Comparison of ENCODE assay signal across 21 cellular contexts in genomic region chr10:103879831-103880230, GRCh38. TPM values are rescaled to one million over a fixed set of nuclear protein-coding genes. Genes with fewer than 3 reads are reported as not detected.
DNase-seq lines count a peak whose midpoint lies in the region; ATAC-seq and TF ChIP-seq lines count a peak whose summit lies in the region.
"Had no signal": no experiment of that assay in that cellular context is flagged by ENCODE, and none has a peak within 500 bp of the region (broad histone marks: within the 10 kb centered on the region; RNA-seq: fewer than 3 reads in every experiment).

No MANE protein-coding gene starts in this region.

- H3K4me1 ChIP-seq in esophagus (ENCODE audit: control insufficient read depth in 2 of 2, insufficient read depth in 2 of 2, low read length in 1 of 2) = peaks cover 0 to 20% of the 10 kb centered on the region in 2 donors
- H3K4me1 ChIP-seq in psoas muscle = no peaks in the 10 kb centered on the region

- H3K36me3 Mint-ChIP-seq in stimulated activated naive CD8-positive, alpha-beta T cell treated with anti-CD3 and anti-CD28 coated beads, Interleukin-15, Interleukin-2, amounts not matched to agents 100 ng/mL and 50 ng/mL, for 24 hours (ENCODE audit: low read depth) = peaks cover 45% of the 10 kb centered on the region
- peaks cover 5% of the 10 kb centered on the region for H3K36me3 Mint-ChIP-seq in glutamatergic neuron (ENCODE audit: unreplicated experiment)
- peaks cover 19% of the 10 kb centered on the region for H3K36me3 Mint-ChIP-seq in natural killer cell

- peaks cover 7% of the 10 kb centered on the region for H3K4me1 Mint-ChIP-seq in stimulated activated naive CD8-positive, alpha-beta T cell treated with anti-CD3 and anti-CD28 coated beads, Interleukin-15, Interleukin-2, amounts not matched to agents 100 ng/mL and 50 ng/mL, for 24 hours (ENCODE audit: low read depth)
- no peaks in the 10 kb centered on the region for H3K4me1 Mint-ChIP-seq in stimulated activated naive CD8-positive, alpha-beta T cell treated with anti-CD3 and anti-CD28 coated beads, Interleukin-15, amount 100 ng/mL, for 72 hours
- H3K4me1 Mint-ChIP-seq in glutamatergic neuron (ENCODE audit: low read depth, unreplicated experiment) (peaks cover 4% of the 10 kb centered on the region), natural killer cell (peaks cover 5 to 6% of the 10 kb centered on the region in 2 donors)

- intact Hi-C loops in psoas muscle (cut with DNase I) = loop anchor here (10.0 kb wide), 2 partner anchors 245 to 285 kb away; partner anchors contain the start of gene SFR1 (in 1 of the 2)
- intact Hi-C loops in left colon (cut with DNase I, micrococcal nuclease) = loop anchor here in 1 of 2 donors (10.0 kb wide), 1 partner anchor 325 kb away; no protein-coding TSS in a partner anchor
- intact Hi-C loops in natural killer cell (cut with micrococcal nuclease) = no loop called here

- 87 to 88% methylated on average over 7 of the region's 7 CpGs for WGBS in esophagus, 2 donors
- 95 to 96% (median 96%) methylated on average over 7 of the region's 7 CpGs for WGBS in psoas muscle, 3 donors

- ATAC-seq in stimulated activated naive CD8-positive, alpha-beta T cell treated with anti-CD3 and anti-CD28 coated beads, Interleukin-15, amount 100 ng/mL, for 72 hours = no peak
- ATAC-seq in psoas muscle (no peak), left colon (no peak), natural killer cell (no peak)
- ATAC-seq: HCT116 had no signal

- no peaks in the 10 kb centered on the region for H3K9me3 Mint-ChIP-seq in stimulated activated naive CD8-positive, alpha-beta T cell treated with anti-CD3 and anti-CD28 coated beads, Interleukin-15, Interleukin-2, amounts not matched to agents 100 ng/mL and 50 ng/mL, for 24 hours
- H3K9me3 Mint-ChIP-seq in stimulated activated naive CD8-positive, alpha-beta T cell treated with anti-CD3 and anti-CD28 coated beads, Interleukin-15, amount 100 ng/mL, for 72 hours = no peaks in the 10 kb centered on the region
- no peaks in the 10 kb centered on the region for H3K9me3 Mint-ChIP-seq in glutamatergic neuron (ENCODE audit: unreplicated experiment)
- no peaks in the 10 kb centered on the region for H3K9me3 Mint-ChIP-seq in natural killer cell

- no peaks in the 10 kb centered on the region for H3K27me3 ChIP-seq in esophagus (ENCODE audit: control insufficient read depth in 1 of 2, insufficient read depth in 2 of 2, low read length in 2 of 2)
- H3K27me3 ChIP-seq in psoas muscle (ENCODE audit: insufficient read depth in 3 of 3, low read length in 2 of 3) = no peaks in the 10 kb centered on the region
- H3K27me3 ChIP-seq: BE2C had no signal

- H3K27ac ChIP-seq in esophagus (ENCODE audit: low read depth in 2 of 2, low read length in 1 of 2) = peak overlapping the region; percentile 66 to 72
- H3K27ac ChIP-seq in psoas muscle = peak overlapping the region; percentile 75
- H3K27ac ChIP-seq: KMS-11 had no signal

- no peak for DNase-seq in stimulated activated naive CD8-positive, alpha-beta T cell treated with anti-CD3 and anti-CD28 coated beads, Interleukin-15, amount 100 ng/mL, for 72 hours
- no peak for DNase-seq in psoas muscle
- no peak for DNase-seq in left colon
- DNase-seq in glutamatergic neuron = no peak
- DNase-seq in natural killer cell = no peak
- DNase-seq: BE2C, EL, GF-D8, GOT3, MV-4-11, NCI-H1105 treated with DMSO at 0.1 percent for 48 hours, NCI-H2029 treated with DMSO at 0.1 percent for 48 hours, NCI-H345, NCI-H524, NCI-H82, OCI-M1, Right ventricle myocardium superior had no signal

- H3K27me3 Mint-ChIP-seq in stimulated activated naive CD8-positive, alpha-beta T cell treated with anti-CD3 and anti-CD28 coated beads, Interleukin-15, Interleukin-2, amounts not matched to agents 100 ng/mL and 50 ng/mL, for 24 hours = no peaks in the 10 kb centered on the region
- no peaks in the 10 kb centered on the region for H3K27me3 Mint-ChIP-seq in stimulated activated naive CD8-positive, alpha-beta T cell treated with anti-CD3 and anti-CD28 coated beads, Interleukin-15, amount 100 ng/mL, for 72 hours
- H3K27me3 Mint-ChIP-seq in glutamatergic neuron (ENCODE audit: unreplicated experiment) (peaks cover 2% of the 10 kb centered on the region), natural killer cell (ENCODE audit: low read depth in 2 of 2) (no peaks in the 10 kb centered on the region)

- peak overlapping the region; percentile 6 for H3K27ac Mint-ChIP-seq in stimulated activated naive CD8-positive, alpha-beta T cell treated with anti-CD3 and anti-CD28 coated beads, Interleukin-15, Interleukin-2, amounts not matched to agents 100 ng/mL and 50 ng/mL, for 24 hours
- H3K27ac Mint-ChIP-seq in stimulated activated naive CD8-positive, alpha-beta T cell treated with anti-CD3 and anti-CD28 coated beads, Interleukin-15, amount 100 ng/mL, for 72 hours = peak overlapping the region in 1 of 2 donors; percentile 2
- no peak overlapping the region for H3K27ac Mint-ChIP-seq in glutamatergic neuron (ENCODE audit: unreplicated experiment)
- peak overlapping the region in 1 of 2 donors; percentile 35 for H3K27ac Mint-ChIP-seq in natural killer cell

- TF ChIP-seq CTCF in psoas muscle (IDR thresholded peaks at IDR 0.05) = no peak
- no peak for TF ChIP-seq CTCF in glutamatergic neuron (IDR thresholded peaks at IDR 0.05; ENCODE audit: partially characterized antibody, unreplicated experiment)
- TF ChIP-seq CTCF in natural killer cell (IDR thresholded peaks at IDR 0.05) = no peak

- H3K9me3 ChIP-seq in esophagus (ENCODE audit: control insufficient read depth in 2 of 2, insufficient read depth in 1 of 2, low read depth in 1 of 2, low read length in 1 of 2) (no peaks in the 10 kb centered on the region), psoas muscle (no peaks in the 10 kb centered on the region)
- H3K9me3 ChIP-seq: BE2C had no signal

- H3K36me3 ChIP-seq in esophagus (ENCODE audit: control insufficient read depth in 2 of 2, insufficient read depth in 2 of 2, low read length in 1 of 2) = peaks cover 11 to 31% of the 10 kb centered on the region in 2 donors
- H3K36me3 ChIP-seq in psoas muscle (ENCODE audit: insufficient read depth in 1 of 2, low read depth in 1 of 2) = peaks cover 0 to 73% of the 10 kb centered on the region in 2 donors
- H3K36me3 ChIP-seq: BE2C had no signal

- H3K4me3 ChIP-seq in esophagus (ENCODE audit: low read depth in 1 of 2, low read length in 2 of 2) (no peak overlapping the region), psoas muscle (no peak overlapping the region)

- no peak overlapping the region for H3K4me3 Mint-ChIP-seq in stimulated activated naive CD8-positive, alpha-beta T cell treated with anti-CD3 and anti-CD28 coated beads, Interleukin-15, Interleukin-2, amounts not matched to agents 100 ng/mL and 50 ng/mL, for 24 hours
- no peak overlapping the region for H3K4me3 Mint-ChIP-seq in stimulated activated naive CD8-positive, alpha-beta T cell treated with anti-CD3 and anti-CD28 coated beads, Interleukin-15, amount 100 ng/mL, for 72 hours
- no peak overlapping the region for H3K4me3 Mint-ChIP-seq in glutamatergic neuron (ENCODE audit: unreplicated experiment)
- H3K4me3 Mint-ChIP-seq in natural killer cell = no peak overlapping the region

RNA-seq across cellular contexts. Expression of gene SH3PXD2A, which starts 24.5 kb away (rescaled TPM):
- polyA plus RNA-seq in esophagus (10 to 100 TPM; 14.9 to 34.2 TPM), psoas muscle (1 to 10 TPM; 3.0 to 5.9 (median 4.1) TPM)
- total RNA-seq in psoas muscle (10 to 100 TPM; 10.6 to 57.7 (median 31.4) TPM), left colon (10 to 100 TPM; 48.5 to 49.4 TPM), glutamatergic neuron (ENCODE audit: unreplicated experiment) (16.7 TPM), natural killer cell (1 to 10 TPM; 3.3 to 7.0 (median 4.9) TPM)

RNA-seq across cellular contexts. Expression of gene STN1, which starts 38.2 kb away (rescaled TPM):
- 10 to 100 TPM; 41.1 to 70.8 TPM for polyA plus RNA-seq in esophagus
- 10 to 100 TPM; 15.4 to 22.7 (median 18.8) TPM for total RNA-seq in psoas muscle
- polyA plus RNA-seq in psoas muscle = 10 to 100 TPM; 15.3 to 19.8 (median 15.9) TPM
- total RNA-seq in left colon = 10 to 100 TPM; 24.4 to 25.7 TPM
- total RNA-seq in glutamatergic neuron (ENCODE audit: unreplicated experiment) = 57.1 TPM
- 10 to 100 TPM; 31.7 to 53.4 (median 34.0) TPM for total RNA-seq in natural killer cell
